ENCODE assay signal across 8 cellular contexts in the genomic region with DNA sequence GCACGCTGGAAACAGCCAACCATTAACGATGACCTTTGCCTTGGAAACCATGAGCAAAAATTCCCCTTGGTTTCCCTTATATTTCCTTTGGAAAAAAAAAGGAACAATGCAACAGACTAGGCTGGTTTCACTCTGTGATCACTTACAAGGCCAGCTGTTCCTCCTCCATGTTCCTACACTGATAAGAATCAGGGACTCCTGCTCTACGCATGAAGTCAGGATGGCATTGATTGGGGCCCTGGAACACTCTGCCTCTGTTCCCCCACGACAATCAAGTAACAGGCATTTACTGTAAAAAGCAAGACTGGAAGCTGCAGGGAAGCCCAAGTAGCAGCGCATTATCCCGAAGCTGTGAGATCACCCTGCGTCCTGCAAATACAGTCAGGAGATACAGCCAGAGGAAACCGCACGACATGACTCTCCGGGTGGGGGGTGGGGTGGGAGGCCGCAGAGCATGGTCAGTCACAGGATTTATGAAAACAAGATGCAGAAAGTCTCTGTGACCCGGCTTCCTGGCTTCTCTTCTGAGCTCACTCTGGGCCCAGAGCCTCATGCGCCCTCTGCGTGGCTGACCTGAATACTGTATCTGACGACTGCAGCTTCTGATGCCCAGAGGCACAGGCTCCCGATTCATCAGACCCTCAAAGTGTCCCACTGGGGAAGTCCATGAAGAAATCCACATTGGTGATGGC. TPM values are rescaled to one million over a fixed set of nuclear protein-coding genes. Genes with fewer than 3 reads are reported as not detected.
DNase-seq lines count a peak whose midpoint lies in the region; ATAC-seq and TF ChIP-seq lines count a peak whose summit lies in the region.

No MANE protein-coding gene starts in this region.

- no peak overlapping the region for H3K4me3 Mint-ChIP-seq in stimulated activated memory B cell treated with anti-CD40 and anti-IgM and Interleukin-4, amounts not matched to agents 10 μg/mL and 1 μg/mL and 100 μg/mL, for 72 hours

- peak overlapping the region; percentile 39 to 83 (median 68); a peak in 21 of 22 replicates for H3K9ac ChIP-seq in BLaER1 treated with 17β-estradiol and CSF1 and Interleukin-3, amounts not matched to agents 10 nM and 100 nM
- H3K9ac ChIP-seq in HUES48 (ENCODE audit: low read depth, low read length): peak overlapping the region; percentile 29; the same call in 1 of the 2 replicates

- H3K27ac Mint-ChIP-seq in stimulated activated memory B cell treated with anti-CD40 and anti-IgM and Interleukin-4, amounts not matched to agents 10 μg/mL and 1 μg/mL and 100 μg/mL, for 72 hours: peak overlapping the region; percentile 64

- H3K27me3 Mint-ChIP-seq in stimulated activated memory B cell treated with anti-CD40 and anti-IgM and Interleukin-4, amounts not matched to agents 10 μg/mL and 1 μg/mL and 100 μg/mL, for 72 hours: no peaks in the 10 kb centered on the region

- H3K9me3 Mint-ChIP-seq in stimulated activated memory B cell treated with anti-CD40 and anti-IgM and Interleukin-4, amounts not matched to agents 10 μg/mL and 1 μg/mL and 100 μg/mL, for 72 hours: no peaks in the 10 kb centered on the region

- TF ChIP-seq CTCF in astrocyte of the spinal cord (IDR thresholded peaks at IDR 0.05; ENCODE audit: low read depth, low read length) (peak; percentile 5), kidney epithelial cell (IDR thresholded peaks at IDR 0.05; ENCODE audit: insufficient read depth, low read length, poor library complexity, severe bottlenecking) (no peak)

- peaks cover 26 to 52% (median 34%) of the 10 kb centered on the region in 11 experiments for H3K36me3 ChIP-seq in BLaER1 treated with 17β-estradiol and CSF1 and Interleukin-3, amounts not matched to agents 10 nM and 100 nM
- H3K36me3 ChIP-seq in HUES48 (ENCODE audit: control insufficient read depth, insufficient read depth, low read length): peaks cover 19% of the 10 kb centered on the region
- no peaks in the 10 kb centered on the region for H3K36me3 ChIP-seq in kidney epithelial cell (ENCODE audit: control insufficient read depth, insufficient read depth, low read length)

- peaks cover 28% of the 10 kb centered on the region for H3K36me3 Mint-ChIP-seq in stimulated activated memory B cell treated with anti-CD40 and anti-IgM and Interleukin-4, amounts not matched to agents 10 μg/mL and 1 μg/mL and 100 μg/mL, for 72 hours

- H3K4me2 ChIP-seq in BLaER1 treated with 17β-estradiol and CSF1 and Interleukin-3, amounts not matched to agents 10 nM and 100 nM: peak overlapping the region; percentile 82 to 93 (median 89)

- no peaks in the 10 kb centered on the region for H3K27me3 ChIP-seq in BLaER1 treated with 17β-estradiol and CSF1 and Interleukin-3, amounts not matched to agents 10 nM and 100 nM
- H3K27me3 ChIP-seq in HUES48 (ENCODE audit: control insufficient read depth, insufficient read depth, low read length) (no peaks in the 10 kb centered on the region), kidney epithelial cell (ENCODE audit: control insufficient read depth, insufficient read depth, low read length) (no peaks in the 10 kb centered on the region)

- ATAC-seq in stimulated activated memory B cell treated with anti-CD40 and anti-IgM and Interleukin-4, amounts not matched to agents 10 μg/mL and 1 μg/mL and 100 μg/mL, for 72 hours: peak; percentile 61
- ATAC-seq in HG03025 (IDR thresholded peaks at IDR 0.05; ENCODE audit: low FRiP score, unreplicated experiment): no peak
- ATAC-seq in GM21390 (IDR thresholded peaks at IDR 0.05; ENCODE audit: unreplicated experiment): no peak

- H4K20me1 ChIP-seq in BLaER1 treated with 17β-estradiol and CSF1 and Interleukin-3, amounts not matched to agents 10 nM and 100 nM: peaks cover 0 to 14% (median 0%) of the 10 kb centered on the region in 11 experiments; a peak in 5 of 22 replicates

- DNase-seq in astrocyte of the spinal cord (ENCODE audit: low read depth, low spot score) (peak; percentile 99), kidney epithelial cell (ENCODE audit: low read depth) (peak; percentile 90), NCI-H1092 treated with DMSO at 0.1 percent for 48 hours (lab: John Stamatoyannopoulos, UW) (no peak)

- peak overlapping the region; percentile 62 to 92 (median 81) for H3K27ac ChIP-seq in BLaER1 treated with 17β-estradiol and CSF1 and Interleukin-3, amounts not matched to agents 10 nM and 100 nM
- peak overlapping the region; percentile 33 for H3K27ac ChIP-seq in HUES48 (ENCODE audit: low read depth, low read length)

- H3K4me1 Mint-ChIP-seq in stimulated activated memory B cell treated with anti-CD40 and anti-IgM and Interleukin-4, amounts not matched to agents 10 μg/mL and 1 μg/mL and 100 μg/mL, for 72 hours: peaks cover 44% of the 10 kb centered on the region

- peaks cover 70 to 91% (median 76%) of the 10 kb centered on the region in 10 experiments for H3K4me1 ChIP-seq in BLaER1 treated with 17β-estradiol and CSF1 and Interleukin-3, amounts not matched to agents 10 nM and 100 nM
- peaks cover 27% of the 10 kb centered on the region; the same call in 1 of the 2 replicates for H3K4me1 ChIP-seq in HUES48 (ENCODE audit: control insufficient read depth, insufficient read depth, low read length)

- H3K9me3 ChIP-seq in BLaER1 treated with 17β-estradiol and CSF1 and Interleukin-3, amounts not matched to agents 10 nM and 100 nM (replicated peaks in 1 of 11): no peaks in the 10 kb centered on the region
- no peaks in the 10 kb centered on the region for H3K9me3 ChIP-seq in HUES48 (ENCODE audit: control insufficient read depth, insufficient read depth, low read length)

- peak overlapping the region in 9 of 10 experiments; percentile 3 to 51 (median 22); a peak in 14 of 20 replicates for H3K4me3 ChIP-seq in BLaER1 treated with 17β-estradiol and CSF1 and Interleukin-3, amounts not matched to agents 10 nM and 100 nM
- H3K4me3 ChIP-seq in HUES48 (ENCODE audit: low read depth, low read length) (no peak overlapping the region), astrocyte of the spinal cord (ENCODE audit: low read depth, low read length) (peak overlapping the region; percentile 20), kidney epithelial cell (ENCODE audit: low read depth, low read length) (no peak overlapping the region)

- in situ Hi-C loops in astrocyte of the spinal cord (cut with HindIII; ENCODE audit: low sequenced_read_pairs): no loop called here

RNA-seq across cellular contexts. Expression of a gene that starts 31.1 kb away (rescaled TPM):
- total RNA-seq in kidney epithelial cell: 18.6 and 21.4 TPM in 2 replicates

RNA-seq across cellular contexts. Expression of a gene that starts 53.6 kb away (rescaled TPM):
- not detected in 2 replicates for total RNA-seq in kidney epithelial cell

Comparison
In these comparisons a context has a peak if more than half of its experiments do, and no peak if none do; other contexts are left out.
1. H3K4me3 ChIP-seq: peak in BLaER1 treated with 17β-estradiol and CSF1 and Interleukin-3, amounts not matched to agents 10 nM and 100 nM (9 of 10) and astrocyte of the spinal cord (single experiment); none in HUES48 (single experiment) and kidney epithelial cell (single experiment).